ENCODE assay signal across 35 cellular contexts in genomic region chr6:130613176-130613575, GRCh38.
"Had no signal": no experiment of that assay in that cellular context is flagged by ENCODE, and none has a peak within 500 bp of the region (broad histone marks: within the 10 kb centered on the region; RNA-seq: fewer than 3 reads in every experiment).

No MANE protein-coding gene starts in this region.

- H3K9me3 ChIP-seq: MG63 had no signal

- H3K4me3 ChIP-seq: MG63 had no signal

- DNase-seq: Karpas-422, Kasumi-1, KBM-7, KG1, MG63, MM.1S, MV-4-11, NCI-H1048, NCI-H1092, NCI-H1092 treated with DMSO at 0.1 percent for 48 hours, NCI-H1105, NCI-H1105 treated with DMSO at 0.1 percent for 48 hours, NCI-H1417, NCI-H1417 treated with DMSO at 0.1 percent for 48 hours, NCI-H1436, NCI-H1436 treated with DMSO at 0.1 percent for 48 hours, NCI-H146, NCI-H1694, NCI-H1694 treated with DMSO at 0.1 percent for 48 hours, NCI-H187, NCI-H187 treated with DMSO at 0.1 percent for 48 hours, NCI-H1930, NCI-H2029, NCI-H2029 treated with DMSO at 0.1 percent for 48 hours, NCI-H2081, NCI-H2081 treated with DMSO at 0.1 percent for 48 hours, NCI-H2107, NCI-H2171, NCI-H2171 treated with DMSO at 0.1 percent for 48 hours, NCI-H2227 treated with DMSO at 0.1 percent for 48 hours, NCI-H226, NCI-H345, NCI-H446, NCI-H446 treated with DMSO at 0.1 percent for 48 hours had no signal

- H3K9ac ChIP-seq: KMS-11 had no signal

- H3K27ac ChIP-seq: KMS-11 had no signal

- H3K36me3 ChIP-seq: MG63 had no signal

- H3K4me2 ChIP-seq: KMS-11 had no signal

- H3K27me3 ChIP-seq: MG63 had no signal
